ENCODE assay signal across 15 cellular contexts in genomic region chr4:6806924-6807676, GRCh38. TPM values are rescaled to one million over a fixed set of nuclear protein-coding genes. Genes with fewer than 3 reads are reported as not detected.
DNase-seq lines count a peak whose midpoint lies in the region; ATAC-seq and TF ChIP-seq lines count a peak whose summit lies in the region.
"Had no signal": no experiment of that assay in that cellular context is flagged by ENCODE, and none has a peak within 500 bp of the region (broad histone marks: within the 10 kb centered on the region; RNA-seq: fewer than 3 reads in every experiment).

No MANE protein-coding gene starts in this region.

- 0 out of 2 replicates have a peak, but pooled peaks cover 14% of the 10 kb centered on the region for H4K20me1 ChIP-seq in GM23248 (ENCODE audit: insufficient read depth)

- H3K27ac ChIP-seq in GM23248 (peak overlapping the region; percentile 51), sigmoid colon (peak overlapping the region; percentile 11 to 58 (median 27))
- H3K27ac ChIP-seq: breast epithelium had no signal

- H3K4me1 ChIP-seq in GM23248 (ENCODE audit: insufficient read depth) (peaks cover 24% of the 10 kb centered on the region), sigmoid colon (peaks cover 0 to 57% (median 39%) of the 10 kb centered on the region in 4 donors)
- H3K4me1 ChIP-seq: breast epithelium had no signal

- peak overlapping the region; percentile 36 for H3K4me2 ChIP-seq in GM23248 (ENCODE audit: unreplicated experiment)

- H3K4me3 ChIP-seq in GM23248, result no peak overlapping the region
- no peak overlapping the region for H3K4me3 ChIP-seq in fibroblast of pulmonary artery (replicated peaks; ENCODE audit: low read depth, low read length)
- no peak overlapping the region for H3K4me3 ChIP-seq in sigmoid colon
- H3K4me3 ChIP-seq: breast epithelium had no signal

- H3K27me3 ChIP-seq in GM23248 (replicated peaks; ENCODE audit: insufficient read depth), result no peaks in the 10 kb centered on the region
- H3K27me3 ChIP-seq in sigmoid colon, result no peaks in the 10 kb centered on the region
- H3K27me3 ChIP-seq: breast epithelium had no signal

- in situ Hi-C loops in GM23248 (cut with MboI), result no loop called here

- peaks cover 12% of the 10 kb centered on the region for H3F3A ChIP-seq in GM23248 (ENCODE audit: insufficient read depth)

- DNase-seq in GM23248 (peak; percentile 18), SKM-1 (lab: John Stamatoyannopoulos, UW; ENCODE audit: unreplicated experiment) (peak; percentile 42), fibroblast of pulmonary artery (ENCODE audit: low read depth) (peak; percentile 26), sigmoid colon (no peak), RKO (ENCODE audit: low spot score) (no peak), amniotic stem cell (lab: John Stamatoyannopoulos, UW) (no peak), activated T-cell treated with anti-CD3 and anti-CD28 coated beads for 4 hours (no peak)
- DNase-seq: activated CD8-positive, alpha-beta T cell treated with anti-CD3 and anti-CD28 coated beads, Interleukin-2, amount 10 ng/mL, durations not matched to agents 7 days and 5 days; activated effector memory CD4-positive, alpha-beta T cell treated with Interleukin-2 at 50 U/mL for 16 hours; H7; NCI-H1092; stimulated activated CD4-positive, alpha-beta T cell treated with anti-CD3 and anti-CD28 coated beads, Interleukin-4, amount 100 ng/mL, for 1 hour; stimulated activated naive CD4-positive, alpha-beta T cell had no signal

- no peak for TF ChIP-seq EP300 in sigmoid colon (IDR thresholded peaks at IDR 0.05)

- ATAC-seq in GM21717 (IDR thresholded peaks at IDR 0.05; ENCODE audit: unreplicated experiment), result no peak
- ATAC-seq: activated CD8-positive, alpha-beta T cell treated with anti-CD3 and anti-CD28 coated beads, Interleukin-2, amount 10 ng/mL, durations not matched to agents 7 days and 5 days had no signal

- WGBS in GM23248 (ENCODE audit: low coverage in 1 of 2, low lambda C conversion rate in 2 of 2, missing lambda C conversion rate in 2 of 2), 2 experiments, result 80 to 82% methylated on average over 5 of the region's 5 CpGs
- 82% methylated on average over 5 of the region's 5 CpGs for WGBS in sigmoid colon, 2 donors

- H3K9ac ChIP-seq in GM23248, result 0 out of 2 replicates have a peak overlapping the region, but pooled peaks have one; percentile 8

- no peaks in the 10 kb centered on the region for H3K9me2 ChIP-seq in GM23248 (ENCODE audit: insufficient read depth)

- no peak for TF ChIP-seq CTCF in fibroblast of pulmonary artery (IDR thresholded peaks at IDR 0.05; ENCODE audit: low read length, missing control alignments)
- no peak for TF ChIP-seq CTCF in sigmoid colon (IDR thresholded peaks at IDR 0.05)

- H3K9me3 ChIP-seq in GM23248 (ENCODE audit: low read depth) (no peaks in the 10 kb centered on the region), sigmoid colon (no peaks in the 10 kb centered on the region)
- H3K9me3 ChIP-seq: breast epithelium had no signal

- no peak overlapping the region for H2AFZ ChIP-seq in GM23248

- TF ChIP-seq POLR2A in sigmoid colon (IDR thresholded peaks at IDR 0.05), result no peak

- peaks cover 100% of the 10 kb centered on the region for H3K79me2 ChIP-seq in GM23248 (ENCODE audit: insufficient read depth)

- intact Hi-C loops in sigmoid colon (cut with DNase I), result no loop called here

- H3K36me3 ChIP-seq in GM23248 (ENCODE audit: low read depth) (no peaks in the 10 kb centered on the region), sigmoid colon (no peaks in the 10 kb centered on the region)
- H3K36me3 ChIP-seq: breast epithelium had no signal

RNA-seq across cellular contexts. Expression of gene KIAA0232, which starts 24.6 kb away (rescaled TPM):
- total RNA-seq in GM23248 (2014; rRNA removed; shearing (Covaris generic)), result 20.6 and 32.6 TPM in 2 replicates
- polyA plus RNA-seq in GM23248 (2016; fragmentation: Nextera tagmentation; extraction: Ambion mirVana) (20.7 and 21.7 TPM in 2 replicates), sigmoid colon (10 to 100 TPM in 1 of 3 donors, 1 to 10 TPM in 2; 7.8 to 15.5 (median 9.7) TPM)
- 10 to 100 TPM; 23.8 to 67.9 (median 46.2) TPM for total RNA-seq in sigmoid colon

Comparison
In these comparisons a context has a peak if more than half of its experiments do, and no peak if none do; other contexts are left out.
1. DNase-seq: peak in GM23248 (single experiment), SKM-1 (single experiment) and fibroblast of pulmonary artery (single experiment); none in sigmoid colon (single experiment), RKO (single experiment), amniotic stem cell (single experiment) and activated T-cell treated with anti-CD3 and anti-CD28 coated beads for 4 hours (single experiment).